Comparison of ENCODE assay signal across 3 cellular contexts in the genomic region with DNA sequence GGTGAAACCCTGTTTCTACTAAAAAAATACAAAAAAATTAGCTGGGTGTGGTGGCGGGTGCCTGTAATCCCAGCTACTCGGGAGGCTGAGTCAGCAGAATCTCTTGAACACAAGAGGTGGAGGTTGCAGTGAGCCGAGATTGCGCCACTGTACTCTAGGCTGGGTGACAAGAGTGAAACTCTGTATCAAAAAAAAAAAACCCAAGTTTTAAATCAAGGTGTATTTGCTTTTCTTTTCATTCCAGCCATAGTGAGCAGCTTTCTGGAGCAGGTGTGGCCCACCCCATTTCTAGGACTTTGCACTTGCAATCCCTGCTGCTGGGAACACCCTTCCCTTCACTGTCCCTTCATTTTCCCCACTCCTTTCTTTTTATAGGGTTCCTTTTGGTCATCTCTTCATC.
A peak's percentile ranks its signal among the peaks of the same experiment; 100 is the strongest.
TF ChIP-seq lines count a peak whose summit lies in the region.

No MANE protein-coding gene starts in this region.

TF ChIP-seq in A549, 52 proteins besides CTCF, POLR2A, EP300 and RAD21:
- TF ChIP-seq MAFK (IDR thresholded peaks at IDR 0.05; ENCODE audit: partially characterized antibody) (peak; percentile 78), MYC (IDR thresholded peaks at IDR 0.05; ENCODE audit: borderline replicate concordance, low read length) (no peak)

TF ChIP-seq in H1, 55 proteins besides CTCF, POLR2A, EP300 and RAD21:
- TF ChIP-seq MAFK (IDR thresholded peaks at IDR 0.05; ENCODE audit: low read depth, low read length) (0 out of 2 replicates have a peak, but pooled peaks have one; percentile 10), CTBP2 (IDR thresholded peaks at IDR 0.05; ENCODE audit: borderline replicate concordance, insufficient read depth, insufficient read length, low read length) (no peak)

TF ChIP-seq in HepG2, 621 proteins besides CTCF, POLR2A, EP300 and RAD21:
- TF ChIP-seq MAFK (conservative IDR thresholded peaks at IDR 0.05 in 1 of 2, IDR thresholded peaks at IDR 0.05 in 1 of 2; ENCODE audit: low read length in 2 of 2) (peak; percentile 27 to 65; a peak in 3 of 4 replicates), ZNF672 (CRISPR knock-in tag; IDR thresholded peaks at IDR 0.05) (no peak), SMC3 (IDR thresholded peaks at IDR 0.05; ENCODE audit: low read length) (no peak), MAFF (IDR thresholded peaks at IDR 0.05; ENCODE audit: low read depth, low read length) (peak; percentile 56; the same call in 1 of the 2 replicates)
